In genomic region chr2:210476194-210477128, GRCh38 we compare ENCODE assay signal across 8 cellular contexts.
DNase-seq lines count a peak whose midpoint lies in the region; ATAC-seq, FAIRE-seq and TF ChIP-seq lines count a peak whose summit lies in the region.

A gene with protein sequence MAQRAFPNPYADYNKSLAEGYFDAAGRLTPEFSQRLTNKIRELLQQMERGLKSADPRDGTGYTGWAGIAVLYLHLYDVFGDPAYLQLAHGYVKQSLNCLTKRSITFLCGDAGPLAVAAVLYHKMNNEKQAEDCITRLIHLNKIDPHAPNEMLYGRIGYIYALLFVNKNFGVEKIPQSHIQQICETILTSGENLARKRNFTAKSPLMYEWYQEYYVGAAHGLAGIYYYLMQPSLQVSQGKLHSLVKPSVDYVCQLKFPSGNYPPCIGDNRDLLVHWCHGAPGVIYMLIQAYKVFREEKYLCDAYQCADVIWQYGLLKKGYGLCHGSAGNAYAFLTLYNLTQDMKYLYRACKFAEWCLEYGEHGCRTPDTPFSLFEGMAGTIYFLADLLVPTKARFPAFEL (minus strand): TSS chr2:210476759. CDS start chr2:210476396, 363 bp downstream.

- peak; percentile 81 for TF ChIP-seq POLR2A in GM18951 (IDR thresholded peaks at IDR 0.05; ENCODE audit: extremely low read depth, insufficient read depth, insufficient read length)

- in situ Hi-C loops in GM18951 (cut with MboI; ENCODE audit: low sequenced_read_pairs, unreplicated experiment) = no loop called here

- peak; percentile 100 for ATAC-seq in HG03196 (IDR thresholded peaks at IDR 0.05; ENCODE audit: unreplicated experiment)
- peak; percentile 100 for ATAC-seq in activated CD4-positive, CD25-positive, alpha-beta regulatory T cell treated with anti-CD3 and anti-CD28 coated beads, Interleukin-2, amount 50 U/mL, for 24 hours

- peak; percentile 68 for FAIRE-seq in islet of Langerhans (lab: Jason Lieb, UNC)

- DNase-seq in AG08396 (ENCODE audit: low spot score) (peak; percentile 92), NCI-H345 treated with DMSO at 0.1 percent for 48 hours (lab: John Stamatoyannopoulos, UW; ENCODE audit: unreplicated experiment) (peak; percentile 88), cerebellar cortex (ENCODE audit: low spot score) (peak; percentile 98)
- DNase-seq in stimulated activated CD4-positive, alpha-beta T cell treated with anti-CD3 and anti-CD28 coated beads, Interleukin-12 subunit alpha, Interleukin-12 subunit beta, amount 100 ng/mL, for 4 hours = peak; percentile 73

Comparison
In these comparisons a context has a peak if more than half of its experiments do, and no peak if none do; other contexts are left out.
1. Peak in every context shown above with its lines: DNase-seq and ATAC-seq.